In the genomic region with DNA sequence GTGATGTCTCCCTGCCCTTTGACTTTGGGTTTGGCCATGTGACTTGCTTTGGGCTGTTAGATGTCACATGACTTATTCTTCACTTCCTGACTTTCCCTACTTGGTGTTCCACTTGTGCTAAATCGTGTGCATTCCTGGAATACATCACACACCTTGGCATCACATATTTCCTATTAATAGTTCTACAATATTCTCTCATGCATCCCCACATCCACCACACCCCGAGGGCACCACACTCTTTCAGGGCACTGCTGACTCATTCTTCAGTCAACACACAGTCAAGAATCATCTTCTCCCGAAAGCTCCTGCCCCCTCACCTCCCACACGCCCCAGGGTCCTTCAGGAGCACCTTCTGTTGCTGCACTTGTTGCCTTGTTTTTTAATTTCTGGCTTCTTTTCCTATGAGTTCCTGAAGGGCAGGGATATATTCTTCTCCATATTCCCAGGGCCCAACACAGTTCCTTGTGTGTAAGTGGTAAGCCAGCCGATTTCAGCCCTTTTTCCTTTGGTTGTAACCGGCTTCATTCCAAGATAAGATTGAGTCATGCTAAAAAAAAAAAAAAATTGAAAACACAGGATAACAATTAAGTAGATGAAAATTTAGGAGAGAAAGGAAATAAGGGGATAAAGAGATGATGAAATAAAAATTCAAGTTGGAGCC, we compare ENCODE assay signal across 18 cellular contexts.
DNase-seq lines count a peak whose midpoint lies in the region; ATAC-seq and TF ChIP-seq lines count a peak whose summit lies in the region.
"Had no signal": no experiment of that assay in that cellular context is flagged by ENCODE, and none has a peak within 500 bp of the region (broad histone marks: within the 10 kb centered on the region; RNA-seq: fewer than 3 reads in every experiment).

No MANE protein-coding gene starts in this region.

- intact Hi-C loops in head of caudate nucleus (cut with DNase I): no loop called here
- intact Hi-C loops in lower leg skin (cut with DNase I; ENCODE audit: low total_unique reads): no loop called here

- H3K9me3 Mint-ChIP-seq in HFFc6 (no peaks in the 10 kb centered on the region), type B pancreatic cell (no peaks in the 10 kb centered on the region)

- peak; percentile 18 for DNase-seq in AG09309 (ENCODE audit: low read depth)
- peak; percentile 80 for DNase-seq in HFFc6
- peak; percentile 70 for DNase-seq in T1000 (lab: John Stamatoyannopoulos, UW)
- DNase-seq in head of caudate nucleus: peak; percentile 21 to 89 (median 66)
- no peak for DNase-seq in type B pancreatic cell (ENCODE audit: extremely low spot score, unreplicated experiment)
- no peak for DNase-seq in lower leg skin (ENCODE audit: low spot score in 2 of 2)
- DNase-seq in islet precursor cell: no peak
- DNase-seq: activated CD4-positive, alpha-beta T cell treated with anti-CD3 and anti-CD28 coated beads for 36 hours; activated T-cell treated with anti-CD3 and anti-CD28 coated beads, Interleukin-2, amount 50 U/mL, for 1 hour; cortex of kidney; DMS 273 treated with DMSO at 0.1 percent for 48 hours; NCI-H1436 treated with DMSO at 0.1 percent for 48 hours; NCI-H510A treated with DMSO at 0.1 percent for 48 hours; occipital lobe; spleen; T-helper 17 cell had no signal

- H3K36me3 Mint-ChIP-seq in HFFc6 (ENCODE audit: low read depth) (no peaks in the 10 kb centered on the region; the same call in 1 of the 2 replicates), type B pancreatic cell (no peaks in the 10 kb centered on the region)
- H3K36me3 Mint-ChIP-seq: memory B cell had no signal

- no peaks in the 10 kb centered on the region; the same call in 1 of the 2 replicates for H3K27me3 Mint-ChIP-seq in HFFc6 (ENCODE audit: insufficient read depth)
- H3K27me3 Mint-ChIP-seq in type B pancreatic cell: peaks cover 3% of the 10 kb centered on the region

- no peak for ATAC-seq in GM21390 (IDR thresholded peaks at IDR 0.05; ENCODE audit: unreplicated experiment)
- ATAC-seq: activated CD4-positive, alpha-beta T cell treated with anti-CD3 and anti-CD28 coated beads for 36 hours; T-helper 17 cell had no signal

- TF ChIP-seq POLR2A in lower leg skin (IDR thresholded peaks at IDR 0.05): no peak

- 51 to 65% methylated on average over 6 of the region's 6 CpGs for WGBS in lower leg skin, 2 donors

- peak overlapping the region; percentile 81 for H3K27ac Mint-ChIP-seq in HFFc6
- H3K27ac Mint-ChIP-seq in type B pancreatic cell: no peak overlapping the region
- H3K27ac Mint-ChIP-seq: activated CD4-positive, alpha-beta T cell treated with anti-CD3 and anti-CD28 coated beads for 36 hours; memory B cell; T-helper 17 cell had no signal

- H3K4me3 Mint-ChIP-seq in HFFc6 (peak overlapping the region; percentile 64), type B pancreatic cell (no peak overlapping the region)
- H3K4me3 Mint-ChIP-seq: activated CD4-positive, alpha-beta T cell treated with anti-CD3 and anti-CD28 coated beads for 36 hours; memory B cell; T-helper 17 cell had no signal

- TF ChIP-seq CTCF in AG09309 (IDR thresholded peaks at IDR 0.05; ENCODE audit: control insufficient read depth, insufficient read depth, low read depth, low read length, missing control alignments): no peak
- TF ChIP-seq CTCF in HFFc6 (IDR thresholded peaks at IDR 0.05): no peak
- no peak for TF ChIP-seq CTCF in type B pancreatic cell (conservative IDR thresholded peaks at IDR 0.05)
- no peak for TF ChIP-seq CTCF in lower leg skin (IDR thresholded peaks at IDR 0.05)

- peaks cover 70% of the 10 kb centered on the region for H3K4me1 Mint-ChIP-seq in HFFc6 (ENCODE audit: low read depth)
- H3K4me1 Mint-ChIP-seq in type B pancreatic cell (ENCODE audit: unreplicated experiment): peaks cover 25% of the 10 kb centered on the region
- H3K4me1 Mint-ChIP-seq: activated CD4-positive, alpha-beta T cell treated with anti-CD3 and anti-CD28 coated beads for 36 hours; memory B cell; T-helper 17 cell had no signal

- H3K4me3 ChIP-seq in AG09309 (ENCODE audit: control insufficient read depth, low read depth, low read length) (no peak overlapping the region), lower leg skin (ENCODE audit: low read depth, poor library complexity, severe bottlenecking) (no peak overlapping the region)
- H3K4me3 ChIP-seq: spleen had no signal

Comparison
In these comparisons a context has a peak if more than half of its experiments do, and no peak if none do; other contexts are left out.
1. DNase-seq: peak in AG09309 (single experiment), HFFc6 (single experiment), T1000 (single experiment) and head of caudate nucleus (42 of 42); none in type B pancreatic cell (single experiment), lower leg skin (0 of 2) and islet precursor cell (single experiment).